ENCODE assay signal across 8 cellular contexts in genomic region chr5:140664353-140665119, GRCh38. TPM values are rescaled to one million over a fixed set of nuclear protein-coding genes. Genes with fewer than 3 reads are reported as not detected.
DNase-seq lines count a peak whose midpoint lies in the region; ATAC-seq and TF ChIP-seq lines count a peak whose summit lies in the region.

Gene WDR55 (plus strand): TSS chr5:140664904. CDS start chr5:140664913, 9 bp downstream.

- H3K4me3 ChIP-seq in IMR-90 (ENCODE audit: insufficient read depth, low read depth, low read length) (peak within 1 kb of the TSS; percentile 86), PC-3 (ENCODE audit: low read length) (peak within 1 kb of the TSS; percentile 95), epithelial cell of proximal tubule (ENCODE audit: low read depth, low read length) (peak within 1 kb of the TSS; percentile 80)

- POLR2A ChIA-PET in IMR-90 (lab: Charles Lee; ENCODE audit: unreplicated experiment), result interaction anchor here (1.2 kb wide), 1 partner anchor 107 kb away, joined by 3 read pairs; the partner anchor contains the start of gene SRA1
- POLR2A ChIA-PET in PC-3 (lab: Charles Lee; ENCODE audit: unreplicated experiment), result no interaction called here

- H3K4ac ChIP-seq in IMR-90 (ENCODE audit: low read depth, low read length), result peak within 1 kb of the TSS; percentile 89

- peak within 1 kb of the TSS; percentile 96 for H3K18ac ChIP-seq in IMR-90 (ENCODE audit: low read depth, low read length)

- H3K27me3 ChIP-seq in IMR-90 (ENCODE audit: control insufficient read depth, insufficient read depth, low read length) (no peaks in the 10 kb centered on the region), PC-3 (ENCODE audit: low read length) (no peaks in the 10 kb centered on the region)

- H3K27ac ChIP-seq in IMR-90 (ENCODE audit: insufficient read depth, low read length) (peak within 1 kb of the TSS; percentile 92), PC-3 (ENCODE audit: low read length) (peak within 1 kb of the TSS; percentile 87)

- BruUV-seq in IMR-90 (replicated peaks; lab: Mats Ljungman, UMichigan) (no TSS peak), PC-3 (replicated peaks; lab: Mats Ljungman, UMichigan) (TSS peak; percentile 94)

- peak within 1 kb of the TSS; percentile 13; the same call in 2 of the 3 replicates for H2BK15ac ChIP-seq in IMR-90 (ENCODE audit: low read depth, low read length)

- H3K36me3 ChIP-seq in IMR-90 (ENCODE audit: control insufficient read depth, insufficient read depth, low read length) (peaks cover 46% of the 10 kb centered on the region), PC-3 (ENCODE audit: low read depth, low read length) (peaks cover 49% of the 10 kb centered on the region)

- H3K4me2 ChIP-seq in IMR-90 (ENCODE audit: low read depth, low read length) (peak within 1 kb of the TSS; percentile 96), PC-3 (ENCODE audit: low read length) (peak within 1 kb of the TSS; percentile 94)

- peak; percentile 92 for DNase-seq in DMS 273 treated with DMSO at 0.1 percent for 48 hours (lab: John Stamatoyannopoulos, UW)
- peak; percentile 88 for DNase-seq in IMR-90
- peak; percentile 96 for DNase-seq in PC-3
- peak; percentile 94 for DNase-seq in activated T-cell treated with anti-CD3 and anti-CD28 coated beads, Interleukin-2, amount 50 U/mL, for 1 hour
- DNase-seq in epithelial cell of proximal tubule (ENCODE audit: low read depth), result no peak
- DNase-seq in mucosa of gallbladder (ENCODE audit: low spot score), result peak; percentile 95
- DNase-seq in stimulated activated CD8-positive, alpha-beta memory T cell treated with anti-CD3 and anti-CD28 coated beads, Interleukin-4, amount 100 ng/mL, for 4 hours (ENCODE audit: low read depth in 2 of 2, low spot score in 1 of 2), result peak; percentile 91 to 93

- H3K23ac ChIP-seq in IMR-90 (ENCODE audit: low read depth, low read length), result peak within 1 kb of the TSS; percentile 94

- peaks cover 3% of the 10 kb centered on the region; the same call in 1 of the 2 replicates for H3K4me1 ChIP-seq in IMR-90 (ENCODE audit: control insufficient read depth, insufficient read depth, low read length)
- peaks cover 20% of the 10 kb centered on the region for H3K4me1 ChIP-seq in PC-3 (ENCODE audit: insufficient read depth, low read length)

- peak within 1 kb of the TSS; percentile 58 for H4K91ac ChIP-seq in IMR-90 (ENCODE audit: insufficient read depth, low read depth, low read length)

- H2BK20ac ChIP-seq in IMR-90 (ENCODE audit: low read depth, low read length), result 0 out of 2 replicates have a peak within 1 kb of the TSS, but pooled peaks have one; percentile 35

- peak within 1 kb of the TSS; percentile 98 for H2AK9ac ChIP-seq in IMR-90 (replicated peaks; ENCODE audit: low read depth, low read length, poor library complexity)

- H3K9me1 ChIP-seq in IMR-90 (ENCODE audit: insufficient read depth, low read length), result peaks cover 15% of the 10 kb centered on the region; the same call in 1 of the 2 replicates

- peak within 1 kb of the TSS; percentile 81 for H2AK5ac ChIP-seq in IMR-90 (ENCODE audit: low read depth, low read length)

- TF ChIP-seq CTCF in IMR-90 (conservative IDR thresholded peaks at IDR 0.05; ENCODE audit: low read depth, low read length) (no peak; the same call in 1 of the 2 replicates), PC-3 (conservative IDR thresholded peaks at IDR 0.05; ENCODE audit: low read depth, low read length) (no peak), epithelial cell of proximal tubule (conservative IDR thresholded peaks at IDR 0.05; ENCODE audit: low read depth, low read length) (no peak)

- H2BK120ac ChIP-seq in IMR-90 (ENCODE audit: low read depth, low read length), result peak within 1 kb of the TSS; percentile 41

- H3K9me2 ChIP-seq in PC-3 (replicated peaks; ENCODE audit: low read length), result no peaks in the 10 kb centered on the region

- peak within 1 kb of the TSS; percentile 71 to 96 for H4K8ac ChIP-seq in IMR-90 (ENCODE audit: low read depth in 2 of 2, low read length in 2 of 2)

- peak within 1 kb of the TSS; percentile 95 for H3K56ac ChIP-seq in IMR-90 (ENCODE audit: extremely low read depth, insufficient read depth, low read length)

- H3K79me2 ChIP-seq in PC-3 (ENCODE audit: low read length), result peaks cover 36% of the 10 kb centered on the region

- H4K5ac ChIP-seq in IMR-90 (ENCODE audit: low read depth, low read length), result peak within 1 kb of the TSS; percentile 99

- peak; percentile 91 for TF ChIP-seq POLR2A in IMR-90 (IDR thresholded peaks at IDR 0.05; ENCODE audit: low read depth, low read length)

- H3K79me1 ChIP-seq in IMR-90 (ENCODE audit: low read depth in 1 of 2, low read length in 2 of 2), result peaks cover 23 to 48% of the 10 kb centered on the region in 2 experiments

- peaks cover 19% of the 10 kb centered on the region for H4K20me1 ChIP-seq in IMR-90 (ENCODE audit: insufficient read depth, low read length)
- peaks cover 6% of the 10 kb centered on the region; the same call in 1 of the 2 replicates for H4K20me1 ChIP-seq in PC-3 (ENCODE audit: low read length)

- dilution Hi-C loops in IMR-90 (cut with HindIII; ENCODE audit: low sequenced_read_pairs, unreplicated experiment), result no loop called here

- in situ Hi-C loops in IMR-90 (cut with MboI; ENCODE audit: low sequenced_read_pairs), result no loop called here

- 0% methylated on average over 23 of the region's 54 CpGs; no CpG with 5 or more reads in 1 of the 2 experiments for WGBS in IMR-90 (ENCODE audit: extremely low coverage in 2 of 2, insufficient read length in 1 of 2), 2 experiments

- peak; percentile 99 for ATAC-seq in GM21528 (IDR thresholded peaks at IDR 0.05; ENCODE audit: low FRiP score, unreplicated experiment)
- ATAC-seq in IMR-90 (ENCODE audit: low read depth), result peak; percentile 97
- ATAC-seq in PC-3, result peak; percentile 95

- CTCF ChIA-PET in IMR-90 (lab: Yijun Ruan, JAX), result no interaction called here
- CTCF ChIA-PET in PC-3 (lab: Charles Lee), result no interaction called here

- H3K9ac ChIP-seq in IMR-90 (ENCODE audit: low read depth, low read length) (peak within 1 kb of the TSS; percentile 94), PC-3 (ENCODE audit: low read length) (peak within 1 kb of the TSS; percentile 86)

- peak within 1 kb of the TSS; percentile 93 for H2BK5ac ChIP-seq in IMR-90 (ENCODE audit: low read depth, low read length, poor library complexity, severe bottlenecking)

- intact Hi-C loops in IMR-90 (cut with micrococcal nuclease) (loop anchor here (1.0 kb wide), 1 partner anchor 27 kb away; the partner anchor contains the start of genes HARS1 and HARS2), PC-3 (cut with micrococcal nuclease) (loop anchor here (1.0 kb wide), 4 partner anchors 17 to 117 kb away; partner anchors contain the start of genes EIF4EBP3, HARS1, HARS2 and IK)

- H3K14ac ChIP-seq in IMR-90 (replicated peaks; ENCODE audit: low read depth, low read length), result peak within 1 kb of the TSS; percentile 94

- H3F3A ChIP-seq in PC-3 (ENCODE audit: low read length, unreplicated experiment), result no peaks in the 10 kb centered on the region

- TF ChIP-seq RAD21 in IMR-90 (IDR thresholded peaks at IDR 0.05; ENCODE audit: low read length), result 0 out of 2 replicates have a peak, but pooled peaks have one; percentile 5

- peak within 1 kb of the TSS; percentile 94 for H2AFZ ChIP-seq in IMR-90 (replicated peaks; ENCODE audit: low read length, poor library complexity)
- peak within 1 kb of the TSS; percentile 84 for H2AFZ ChIP-seq in PC-3 (ENCODE audit: low read length)

- H3K9me3 ChIP-seq in IMR-90 (ENCODE audit: control insufficient read depth, insufficient read depth, low read length) (no peaks in the 10 kb centered on the region), PC-3 (ENCODE audit: low read length) (no peaks in the 10 kb centered on the region)

TF ChIP-seq in IMR-90, 13 proteins besides CTCF, POLR2A, EP300 and RAD21:
- TF ChIP-seq MAFK (IDR thresholded peaks at IDR 0.05; ENCODE audit: low read depth, low read length), result no peak
- TF ChIP-seq MAZ (IDR thresholded peaks at IDR 0.05; ENCODE audit: borderline replicate concordance, low read depth, low read length), result peak; percentile 93
- TF ChIP-seq BHLHE40 (IDR thresholded peaks at IDR 0.05; ENCODE audit: low read depth, low read length), result peak; percentile 34; the same call in 1 of the 2 replicates
- peak; percentile 90 for TF ChIP-seq MXI1 (IDR thresholded peaks at IDR 0.05; ENCODE audit: borderline replicate concordance, low read depth, low read length)
- 0 out of 2 replicates have a peak, but pooled peaks have one; percentile 27 for TF ChIP-seq CHD1 (IDR thresholded peaks at IDR 0.05; ENCODE audit: low read depth, low read length)

RNA-seq across cellular contexts. Expression of gene WDR55, which starts in this region (rescaled TPM):
- total RNA-seq in IMR-90 (2012; rRNA removed), result 19.2 and 20.4 TPM in 2 replicates
- polyA plus RNA-seq in IMR-90 (2012; rRNA removed), result 18.0 and 19.0 TPM in 2 replicates
- 11.9 and 13.6 TPM in 2 replicates for polyA plus RNA-seq in IMR-90 (2012; cell fraction: cytosol; rRNA removed)
- polyA plus RNA-seq in IMR-90 (2012; cell fraction: nucleus; rRNA removed; ENCODE audit: low replicate concordance), result 60.1 and 69.9 TPM in 2 replicates
- total RNA-seq in PC-3 (2014; rRNA removed), result 21.2 and 27.2 TPM in 2 replicates
- 14.6 and 23.4 TPM in 2 replicates for total RNA-seq in epithelial cell of proximal tubule
- 22.1 TPM for total RNA-seq in mucosa of gallbladder
